8 cellular contexts compared by ENCODE assay signal in genomic region chr2:202912824-202913223, GRCh38. TPM values are rescaled to one million over a fixed set of nuclear protein-coding genes. Genes with fewer than 3 reads are reported as not detected.
A peak's percentile ranks its signal among the peaks of the same experiment; 100 is the strongest.
DNase-seq lines count a peak whose midpoint lies in the region; ATAC-seq and TF ChIP-seq lines count a peak whose summit lies in the region.
"Not testable (repeated sequence)": the region's sequence is repeated elsewhere in the genome, so short reads cannot be mapped to it uniquely, and the experiment has no call there.

No MANE protein-coding gene starts in this region.

- H3K79me2 ChIP-seq in mesendoderm (ENCODE audit: control insufficient read depth, insufficient read depth, low read length), result peaks cover 31% of the 10 kb centered on the region

- not testable (repeated sequence) for H3K18ac ChIP-seq in mesendoderm (ENCODE audit: low read length)

- peaks cover 29% of the 10 kb centered on the region for H3K4me1 Mint-ChIP-seq in activated B cell treated with CpG ODN at 0.5 μM for 24 hours

- not testable (repeated sequence) for DNase-seq in MG63; activated B cell treated with CpG ODN at 0.5 μM for 24 hours; breast epithelium (ENCODE audit: low spot score in 2 of 2); mesendoderm; vagina (ENCODE audit: extremely low spot score in 2 of 2)
- DNase-seq in foreskin keratinocyte (peak in 1 of 2 donors; percentile 16), retina (peak; percentile 49)

- peak overlapping the region; percentile 100 for H3K27ac Mint-ChIP-seq in activated B cell treated with CpG ODN at 0.5 μM for 24 hours

- not testable (repeated sequence) for H2BK120ac ChIP-seq in mesendoderm (ENCODE audit: low read depth, low read length)

- not testable (repeated sequence) for TF ChIP-seq POLR2A in breast epithelium (IDR thresholded peaks at IDR 0.05); vagina (IDR thresholded peaks at IDR 0.05)

- H3K36me3 Mint-ChIP-seq in activated B cell treated with CpG ODN at 0.5 μM for 24 hours (ENCODE audit: low read depth), result peaks cover 12% of the 10 kb centered on the region

- not testable (repeated sequence) for H2BK5ac ChIP-seq in mesendoderm (ENCODE audit: low read length)

- H3K23ac ChIP-seq in mesendoderm (ENCODE audit: low read length), result not testable (repeated sequence)

- peak overlapping the region; percentile 73 for H3K4me3 ChIP-seq in GM08714 (ENCODE audit: low read length)
- H3K4me3 ChIP-seq in MG63, result peak overlapping the region; percentile 52
- peak overlapping the region; percentile 56 to 80 (median 76) for H3K4me3 ChIP-seq in breast epithelium
- peak overlapping the region; percentile 28 for H3K4me3 ChIP-seq in mesendoderm (ENCODE audit: low read length)
- H3K4me3 ChIP-seq in vagina, result peak overlapping the region; percentile 57 to 69

- H4K8ac ChIP-seq in mesendoderm (ENCODE audit: low read depth, low read length), result not testable (repeated sequence)

- H3K27me3 Mint-ChIP-seq in activated B cell treated with CpG ODN at 0.5 μM for 24 hours, result not testable (repeated sequence)

- not testable (repeated sequence) for TF ChIP-seq CTCF in activated B cell treated with CpG ODN at 0.5 μM for 24 hours (IDR thresholded peaks at IDR 0.05); breast epithelium (IDR thresholded peaks at IDR 0.05); foreskin keratinocyte (conservative IDR thresholded peaks at IDR 0.05); vagina (IDR thresholded peaks at IDR 0.05)

- H3K27ac ChIP-seq in breast epithelium, result peak overlapping the region; percentile 85 to 87
- H3K27ac ChIP-seq in foreskin keratinocyte; mesendoderm (ENCODE audit: low read depth, low read length): not testable (repeated sequence)
- peak overlapping the region; percentile 77 for H3K27ac ChIP-seq in vagina

- peak overlapping the region; percentile 46 for H3K4me2 ChIP-seq in mesendoderm (ENCODE audit: low read length)

- not testable (repeated sequence) for H3K9me3 Mint-ChIP-seq in activated B cell treated with CpG ODN at 0.5 μM for 24 hours

- POLR2A ChIA-PET in activated B cell treated with CpG ODN at 0.5 μM for 24 hours (lab: Charles Lee), result interaction anchor here (1.0 kb wide), 1 partner anchor 162 kb away, joined by 3 read pairs; no protein-coding TSS in a partner anchor

- CTCF ChIA-PET in activated B cell treated with CpG ODN at 0.5 μM for 24 hours (lab: Charles Lee), result not testable (repeated sequence)

- H3K79me1 ChIP-seq in mesendoderm (ENCODE audit: low read length), result not testable (repeated sequence)

- H3K4me3 Mint-ChIP-seq in activated B cell treated with CpG ODN at 0.5 μM for 24 hours, result peak overlapping the region; percentile 86

- H3K27me3 ChIP-seq in MG63; breast epithelium; foreskin keratinocyte; mesendoderm (ENCODE audit: insufficient read depth, low read length, poor library complexity); vagina: not testable (repeated sequence)

- H3K4ac ChIP-seq in mesendoderm (ENCODE audit: low read depth, low read length), result not testable (repeated sequence)

- peak overlapping the region; percentile 59 for H3K9ac ChIP-seq in mesendoderm (ENCODE audit: low read length)

- intact Hi-C loops in activated B cell treated with CpG ODN at 0.5 μM for 24 hours (cut with micrococcal nuclease), result loop anchor here (5.0 to 10.0 kb wide), 4 partner anchors 161 to 646 kb away; partner anchors contain the start of genes ABI2, BMPR2 and NOP58
- intact Hi-C loops in breast epithelium (cut with DNase I; ENCODE audit: low total_unique reads); vagina (cut with DNase I): not testable (repeated sequence)

- not testable (repeated sequence) for H3K4me1 ChIP-seq in breast epithelium; mesendoderm (ENCODE audit: control insufficient read depth, low read depth, low read length)
- H3K4me1 ChIP-seq in foreskin keratinocyte (peaks cover 11% of the 10 kb centered on the region), vagina (peaks cover 21% of the 10 kb centered on the region)

- H3K36me3 ChIP-seq in MG63; breast epithelium; mesendoderm (ENCODE audit: control insufficient read depth, insufficient read depth, low read length); vagina: not testable (repeated sequence)

- H2BK15ac ChIP-seq in mesendoderm (replicated peaks; ENCODE audit: low read depth), result not testable (repeated sequence)

- H3K56ac ChIP-seq in mesendoderm (ENCODE audit: low read length), result peak overlapping the region; percentile 49

- not testable (repeated sequence) for H2AK5ac ChIP-seq in mesendoderm (ENCODE audit: low read length)

- H3K9me3 ChIP-seq in MG63, breast epithelium, vagina: not testable (repeated sequence)

- WGBS in mesendoderm (ENCODE audit: extremely low coverage, insufficient coverage, low lambda C conversion rate), result no CpG with 5 or more reads among the region's 8 CpGs

- not testable (repeated sequence) for H4K5ac ChIP-seq in mesendoderm (ENCODE audit: low read length)

- not testable (repeated sequence) for ATAC-seq in activated B cell treated with CpG ODN at 0.5 μM for 24 hours (ENCODE audit: low read depth)
- ATAC-seq in foreskin keratinocyte, result peak; percentile 1

RNA-seq across cellular contexts. Expression of gene CARF, which starts 0.7 kb away (rescaled TPM):
- total RNA-seq in MG63 (2014; rRNA removed; shearing (Covaris generic); ENCODE audit: low replicate concordance), result 0.82 and 0.99 TPM in 2 replicates
- total RNA-seq in activated B cell treated with CpG ODN at 0.5 μM for 24 hours (10.6 and 12.0 TPM in 2 replicates), breast epithelium (10 to 100 TPM; 16.6 to 28.2 (median 17.7) TPM), foreskin keratinocyte (2.1 and 2.4 TPM in 2 replicates), vagina (16.5 TPM)
- 0.49 and 0.59 TPM in 2 replicates for polyA plus RNA-seq in foreskin keratinocyte
- polyA plus RNA-seq in mesendoderm (2013, experiment 1 of 2), result 0.93 TPM
- 0.97 TPM for polyA plus RNA-seq in mesendoderm (2013, experiment 2 of 2)

RNA-seq across cellular contexts. Expression of gene WDR12, which starts 1.4 kb away (rescaled TPM):
- 28.5 and 70.4 TPM in 2 replicates for total RNA-seq in MG63 (2014; rRNA removed; shearing (Covaris generic); ENCODE audit: low replicate concordance)
- total RNA-seq in activated B cell treated with CpG ODN at 0.5 μM for 24 hours (57.5 and 63.1 TPM in 2 replicates), breast epithelium (10 to 100 TPM; 11.5 to 32.8 (median 19.3) TPM), foreskin keratinocyte (66.3 and 70.6 TPM in 2 replicates), vagina (25.5 TPM)
- polyA plus RNA-seq in foreskin keratinocyte, result 68.4 and 81.2 TPM in 2 replicates
- 86.8 TPM for polyA plus RNA-seq in mesendoderm (2013, experiment 1 of 2)
- 91.1 TPM for polyA plus RNA-seq in mesendoderm (2013, experiment 2 of 2)

RNA-seq across cellular contexts. Expression of gene ICA1L, which starts 41.3 kb away (rescaled TPM):
- 3.3 and 4.1 TPM in 2 replicates for total RNA-seq in MG63 (2014; rRNA removed; shearing (Covaris generic); ENCODE audit: low replicate concordance)
- total RNA-seq in activated B cell treated with CpG ODN at 0.5 μM for 24 hours (7.3 and 10.2 TPM in 2 replicates), breast epithelium (10 to 100 TPM in 2 of 3 donors, 1 to 10 TPM in 1; 9.5 to 14.5 (median 14.4) TPM), foreskin keratinocyte (1.3 and 1.8 TPM in 2 replicates), vagina (21.6 TPM)
- polyA plus RNA-seq in foreskin keratinocyte, result 0.31 and 0.62 TPM in 2 replicates
- polyA plus RNA-seq in mesendoderm (2013, experiment 1 of 2), result 0.79 TPM
- 1.0 TPM for polyA plus RNA-seq in mesendoderm (2013, experiment 2 of 2)
